In genomic region chr6:43454290-43455033, GRCh38 we compare ENCODE assay signal across 1 cellular context.
TF ChIP-seq lines count a peak whose summit lies in the region.

No MANE protein-coding gene starts in this region.

TF ChIP-seq in HepG2, 621 proteins besides CTCF, POLR2A, EP300 and RAD21 (continued from another document and continues in another):
- TF ChIP-seq CENPT (CRISPR knock-in tag; IDR thresholded peaks at IDR 0.05; ENCODE audit: low read depth) (peak; percentile 72; the same call in 1 of the 2 replicates), PITX1 (CRISPR knock-in tag; IDR thresholded peaks at IDR 0.05) (peak; percentile 61; the same call in 1 of the 2 replicates), ZNF580 (CRISPR knock-in tag; IDR thresholded peaks at IDR 0.05; ENCODE audit: borderline replicate concordance, low read depth) (peak; percentile 70; the same call in 1 of the 2 replicates), ATRX (CRISPR knock-in tag; IDR thresholded peaks at IDR 0.05; ENCODE audit: borderline replicate concordance) (no peak), ZNF790 (CRISPR knock-in tag; IDR thresholded peaks at IDR 0.05; ENCODE audit: borderline replicate concordance) (peak; percentile 31; the same call in 1 of the 2 replicates), ZMYM4 (CRISPR knock-in tag; IDR thresholded peaks at IDR 0.05) (peak; percentile 78), ZNF605 (CRISPR knock-in tag; IDR thresholded peaks at IDR 0.05) (peak; percentile 84), GABPA (IDR thresholded peaks at IDR 0.05; ENCODE audit: low read depth, low read length) (no peak), GABPA (CRISPR knock-in tag; IDR thresholded peaks at IDR 0.05; ENCODE audit: low read depth) (no peak), PHF5A (CRISPR knock-in tag; IDR thresholded peaks at IDR 0.05; ENCODE audit: low read depth, unreplicated experiment) (no peak), ZNF776 (CRISPR knock-in tag; IDR thresholded peaks at IDR 0.05) (peak; percentile 93), KAT7 (CRISPR knock-in tag; IDR thresholded peaks at IDR 0.05; ENCODE audit: borderline replicate concordance) (peak; percentile 87; the same call in 1 of the 2 replicates), ZNF670 (CRISPR knock-in tag; IDR thresholded peaks at IDR 0.05; ENCODE audit: borderline replicate concordance) (peak; percentile 45; the same call in 1 of the 2 replicates), MXI1 (IDR thresholded peaks at IDR 0.05; ENCODE audit: borderline replicate concordance, low read depth, low read length) (peak; percentile 36; the same call in 1 of the 3 replicates), ZXDC (CRISPR knock-in tag; IDR thresholded peaks at IDR 0.05) (peak; percentile 86; the same call in 1 of the 2 replicates), ZNF326 (CRISPR knock-in tag; IDR thresholded peaks at IDR 0.05; ENCODE audit: borderline replicate concordance) (peak; percentile 60; the same call in 1 of the 2 replicates), DNMT1 (CRISPR knock-in tag; IDR thresholded peaks at IDR 0.05) (peak; percentile 88), SNAPC4 (CRISPR knock-in tag; IDR thresholded peaks at IDR 0.05) (peak; percentile 41; the same call in 1 of the 2 replicates), ZNF841 (CRISPR knock-in tag; IDR thresholded peaks at IDR 0.05; ENCODE audit: borderline replicate concordance) (no peak), RARA (CRISPR knock-in tag; IDR thresholded peaks at IDR 0.05) (peak; percentile 36), AKAP8 (CRISPR knock-in tag; IDR thresholded peaks at IDR 0.05) (peak; percentile 95), ZNF781 (CRISPR knock-in tag; IDR thresholded peaks at IDR 0.05; ENCODE audit: borderline replicate concordance, not compliant biosample characterization) (peak; percentile 63), ZNF350 (CRISPR knock-in tag; IDR thresholded peaks at IDR 0.05; ENCODE audit: borderline replicate concordance, low read depth) (peak; percentile 81), LBX2 (CRISPR knock-in tag; IDR thresholded peaks at IDR 0.05; ENCODE audit: borderline replicate concordance) (0 out of 2 replicates have a peak, but pooled peaks have one; percentile 44), ZIK1 (CRISPR knock-in tag; IDR thresholded peaks at IDR 0.05; ENCODE audit: borderline replicate concordance, low read depth) (0 out of 2 replicates have a peak, but pooled peaks have one; percentile 69), ZC3H13 (CRISPR knock-in tag; IDR thresholded peaks at IDR 0.05) (peak; percentile 6), MAZ (IDR thresholded peaks at IDR 0.05; ENCODE audit: borderline replicate concordance, low read depth, low read length) (no peak), MAZ (CRISPR knock-in tag; IDR thresholded peaks at IDR 0.05; ENCODE audit: low read depth) (peak; percentile 71), ARID5B (CRISPR knock-in tag; IDR thresholded peaks at IDR 0.05) (peak; percentile 40; the same call in 1 of the 2 replicates), ZNF501 (CRISPR knock-in tag; IDR thresholded peaks at IDR 0.05) (peak; percentile 95), ZNF619 (CRISPR knock-in tag; IDR thresholded peaks at IDR 0.05) (0 out of 2 replicates have a peak, but pooled peaks have one; percentile 36), HNRNPLL (IDR thresholded peaks at IDR 0.05; ENCODE audit: low read depth, low read length, poor library complexity, severe bottlenecking) (peak; percentile 60), KDM4B (CRISPR knock-in tag; IDR thresholded peaks at IDR 0.05) (peak; percentile 68; the same call in 1 of the 2 replicates), MYPOP (CRISPR knock-in tag; IDR thresholded peaks at IDR 0.05) (0 out of 2 replicates have a peak, but pooled peaks have one; percentile 35), FOSL2 (CRISPR knock-in tag; IDR thresholded peaks at IDR 0.05) (peak; percentile 56), ZNF414 (CRISPR knock-in tag; IDR thresholded peaks at IDR 0.05) (peak; percentile 96), PLRG1 (conservative IDR thresholded peaks at IDR 0.05) (no peak), RBFOX2 (IDR thresholded peaks at IDR 0.05; ENCODE audit: low read depth, low read length) (peak; percentile 67; the same call in 1 of the 2 replicates), NFATC3 (CRISPR knock-in tag; IDR thresholded peaks at IDR 0.05) (0 out of 2 replicates have a peak, but pooled peaks have one; percentile 85), KAT8 (CRISPR knock-in tag; IDR thresholded peaks at IDR 0.05) (peak; percentile 62; the same call in 1 of the 2 replicates), HMGXB4 (CRISPR knock-in tag; IDR thresholded peaks at IDR 0.05; ENCODE audit: borderline replicate concordance in 1 of 2, low read depth in 1 of 2) (peak; percentile 85 to 93), FOXC1 (CRISPR knock-in tag; IDR thresholded peaks at IDR 0.05; ENCODE audit: borderline replicate concordance) (peak; percentile 94), ZNF280D (CRISPR knock-in tag; IDR thresholded peaks at IDR 0.05) (peak; percentile 79)
